ENCODE assay signal across 1 cellular context in the genomic region with DNA sequence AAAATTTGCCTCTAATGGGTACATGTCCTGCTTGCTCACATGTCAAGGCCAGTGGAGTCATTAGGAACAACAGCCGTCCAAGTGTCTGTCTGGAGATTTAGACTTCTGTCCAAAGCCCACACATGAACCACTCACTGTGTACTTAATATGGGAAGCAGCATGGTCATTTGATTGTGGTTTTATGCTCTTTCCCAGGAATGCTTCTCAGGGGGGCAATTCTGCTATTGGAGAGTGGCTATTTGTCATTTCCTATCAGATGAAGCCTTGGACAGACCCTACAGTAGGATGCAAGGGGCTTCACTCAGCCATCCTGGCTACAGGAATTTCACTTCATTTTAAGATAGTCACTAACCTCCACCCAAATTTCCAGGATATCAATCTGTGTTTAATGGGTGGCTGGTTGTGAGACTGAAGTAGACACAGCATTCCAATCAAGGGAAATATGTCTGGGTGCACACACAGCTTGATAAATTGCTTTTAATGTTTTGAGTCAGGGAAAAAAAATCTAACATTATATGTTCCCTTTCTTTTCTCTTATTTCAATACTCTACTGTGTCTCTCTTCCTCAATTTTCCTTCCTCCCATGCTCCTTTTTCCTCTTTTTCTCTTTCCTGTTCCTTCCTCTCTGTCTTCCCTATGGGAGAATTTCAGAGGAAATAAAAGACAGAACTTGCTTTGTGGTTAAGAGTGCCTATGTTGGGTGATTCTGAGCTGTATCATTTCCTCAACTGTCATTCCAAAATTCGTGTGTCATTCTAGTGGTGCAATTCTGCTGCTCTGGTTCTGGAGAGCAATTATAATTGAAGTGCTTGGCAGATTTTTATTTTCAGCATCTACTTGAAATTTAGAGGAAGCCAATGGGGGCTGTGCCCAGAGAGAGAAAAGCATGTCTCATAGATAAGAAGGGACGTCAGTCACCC.
TF ChIP-seq lines count a peak whose summit lies in the region.

No MANE protein-coding gene starts in this region.

TF ChIP-seq in SK-N-SH, 30 proteins besides CTCF, POLR2A, EP300 and RAD21 (continued from another document):
- peak; percentile 39; the same call in 1 of the 2 replicates for TF ChIP-seq USF1 (IDR thresholded peaks at IDR 0.05; ENCODE audit: borderline replicate concordance, low read depth)
- no peak; the same call in 1 of the 2 replicates for TF ChIP-seq SMC3 (IDR thresholded peaks at IDR 0.05; ENCODE audit: low read depth, low read length)
- TF ChIP-seq RFX5 (IDR thresholded peaks at IDR 0.05; ENCODE audit: low read length) = no peak
- 0 out of 2 replicates have a peak, but pooled peaks have one; percentile 8 for TF ChIP-seq ELF1 (IDR thresholded peaks at IDR 0.05)
- TF ChIP-seq FOXM1 (IDR thresholded peaks at IDR 0.05; ENCODE audit: low read depth) = peak; percentile 92
- peak; percentile 85 for TF ChIP-seq NFIC (IDR thresholded peaks at IDR 0.05; ENCODE audit: borderline replicate concordance)
- TF ChIP-seq GABPA (IDR thresholded peaks at IDR 0.05; ENCODE audit: low read depth) = no peak; the same call in 1 of the 2 replicates
- TF ChIP-seq NRF1 (IDR thresholded peaks at IDR 0.05; ENCODE audit: low read depth, low read length) = no peak
- TF ChIP-seq FOXJ3 (CRISPR knock-in tag; IDR thresholded peaks at IDR 0.05) = no peak
- peak; percentile 80 for TF ChIP-seq MAX (IDR thresholded peaks at IDR 0.05; ENCODE audit: low read depth)
- peak; percentile 89 for TF ChIP-seq FOSL2 (IDR thresholded peaks at IDR 0.05; ENCODE audit: borderline replicate concordance, low read depth)
- TF ChIP-seq TAF1 (IDR thresholded peaks at IDR 0.05; ENCODE audit: borderline replicate concordance, low read depth, low read length) = peak; percentile 49; the same call in 1 of the 2 replicates
- TF ChIP-seq EZH2phosphoT487 (IDR thresholded peaks at IDR 0.05; ENCODE audit: borderline replicate concordance, low read depth) = no peak
- TF ChIP-seq MXI1 (IDR thresholded peaks at IDR 0.05; ENCODE audit: low read depth, low read length) = no peak
- TF ChIP-seq RCOR1 (IDR thresholded peaks at IDR 0.05; ENCODE audit: low read length) = no peak
- TF ChIP-seq, protein P1, sequence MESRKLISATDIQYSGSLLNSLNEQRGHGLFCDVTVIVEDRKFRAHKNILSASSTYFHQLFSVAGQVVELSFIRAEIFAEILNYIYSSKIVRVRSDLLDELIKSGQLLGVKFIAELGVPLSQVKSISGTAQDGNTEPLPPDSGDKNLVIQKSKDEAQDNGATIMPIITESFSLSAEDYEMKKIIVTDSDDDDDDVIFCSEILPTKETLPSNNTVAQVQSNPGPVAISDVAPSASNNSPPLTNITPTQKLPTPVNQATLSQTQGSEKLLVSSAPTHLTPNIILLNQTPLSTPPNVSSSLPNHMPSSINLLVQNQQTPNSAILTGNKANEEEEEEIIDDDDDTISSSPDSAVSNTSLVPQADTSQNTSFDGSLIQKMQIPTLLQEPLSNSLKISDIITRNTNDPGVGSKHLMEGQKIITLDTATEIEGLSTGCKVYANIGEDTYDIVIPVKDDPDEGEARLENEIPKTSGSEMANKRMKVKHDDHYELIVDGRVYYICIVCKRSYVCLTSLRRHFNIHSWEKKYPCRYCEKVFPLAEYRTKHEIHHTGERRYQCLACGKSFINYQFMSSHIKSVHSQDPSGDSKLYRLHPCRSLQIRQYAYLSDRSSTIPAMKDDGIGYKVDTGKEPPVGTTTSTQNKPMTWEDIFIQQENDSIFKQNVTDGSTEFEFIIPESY (IDR thresholded peaks at IDR 0.05; ENCODE audit: borderline replicate concordance, low read depth) = peak; percentile 63; the same call in 1 of the 2 replicates
- peak; percentile 60 for TF ChIP-seq POLR2AphosphoS5 (IDR thresholded peaks at IDR 0.05; ENCODE audit: low read depth, low read length)
- peak; percentile 98 for TF ChIP-seq TEAD4 (IDR thresholded peaks at IDR 0.05; ENCODE audit: borderline replicate concordance, insufficient read depth)
- no peak for TF ChIP-seq CHD2 (IDR thresholded peaks at IDR 0.05; ENCODE audit: low read length, partially characterized antibody)
- peak; percentile 74; the same call in 1 of the 2 replicates for TF ChIP-seq RXRA (IDR thresholded peaks at IDR 0.05; ENCODE audit: borderline replicate concordance, low read depth)
- TF ChIP-seq, protein P2, sequence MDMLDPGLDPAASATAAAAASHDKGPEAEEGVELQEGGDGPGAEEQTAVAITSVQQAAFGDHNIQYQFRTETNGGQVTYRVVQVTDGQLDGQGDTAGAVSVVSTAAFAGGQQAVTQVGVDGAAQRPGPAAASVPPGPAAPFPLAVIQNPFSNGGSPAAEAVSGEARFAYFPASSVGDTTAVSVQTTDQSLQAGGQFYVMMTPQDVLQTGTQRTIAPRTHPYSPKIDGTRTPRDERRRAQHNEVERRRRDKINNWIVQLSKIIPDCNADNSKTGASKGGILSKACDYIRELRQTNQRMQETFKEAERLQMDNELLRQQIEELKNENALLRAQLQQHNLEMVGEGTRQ (IDR thresholded peaks at IDR 0.05; ENCODE audit: borderline replicate concordance, low read depth, low read length) = no peak
- peak; percentile 58; the same call in 1 of the 2 replicates for TF ChIP-seq YY1 (IDR thresholded peaks at IDR 0.05; ENCODE audit: low read depth)
- no peak for TF ChIP-seq GATA2 (CRISPR knock-in tag; IDR thresholded peaks at IDR 0.05)
- TF ChIP-seq MEF2A (IDR thresholded peaks at IDR 0.05; ENCODE audit: borderline replicate concordance, low read depth) = peak; percentile 57; the same call in 1 of the 2 replicates
- TF ChIP-seq JUND (IDR thresholded peaks at IDR 0.05) = peak; percentile 92
- TF ChIP-seq, protein P3, sequence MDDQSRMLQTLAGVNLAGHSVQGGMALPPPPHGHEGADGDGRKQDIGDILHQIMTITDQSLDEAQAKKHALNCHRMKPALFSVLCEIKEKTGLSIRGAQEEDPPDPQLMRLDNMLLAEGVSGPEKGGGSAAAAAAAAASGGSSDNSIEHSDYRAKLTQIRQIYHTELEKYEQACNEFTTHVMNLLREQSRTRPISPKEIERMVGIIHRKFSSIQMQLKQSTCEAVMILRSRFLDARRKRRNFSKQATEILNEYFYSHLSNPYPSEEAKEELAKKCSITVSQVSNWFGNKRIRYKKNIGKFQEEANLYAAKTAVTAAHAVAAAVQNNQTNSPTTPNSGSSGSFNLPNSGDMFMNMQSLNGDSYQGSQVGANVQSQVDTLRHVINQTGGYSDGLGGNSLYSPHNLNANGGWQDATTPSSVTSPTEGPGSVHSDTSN (IDR thresholded peaks at IDR 0.05) = peak; percentile 96
- TF ChIP-seq, protein P4, sequence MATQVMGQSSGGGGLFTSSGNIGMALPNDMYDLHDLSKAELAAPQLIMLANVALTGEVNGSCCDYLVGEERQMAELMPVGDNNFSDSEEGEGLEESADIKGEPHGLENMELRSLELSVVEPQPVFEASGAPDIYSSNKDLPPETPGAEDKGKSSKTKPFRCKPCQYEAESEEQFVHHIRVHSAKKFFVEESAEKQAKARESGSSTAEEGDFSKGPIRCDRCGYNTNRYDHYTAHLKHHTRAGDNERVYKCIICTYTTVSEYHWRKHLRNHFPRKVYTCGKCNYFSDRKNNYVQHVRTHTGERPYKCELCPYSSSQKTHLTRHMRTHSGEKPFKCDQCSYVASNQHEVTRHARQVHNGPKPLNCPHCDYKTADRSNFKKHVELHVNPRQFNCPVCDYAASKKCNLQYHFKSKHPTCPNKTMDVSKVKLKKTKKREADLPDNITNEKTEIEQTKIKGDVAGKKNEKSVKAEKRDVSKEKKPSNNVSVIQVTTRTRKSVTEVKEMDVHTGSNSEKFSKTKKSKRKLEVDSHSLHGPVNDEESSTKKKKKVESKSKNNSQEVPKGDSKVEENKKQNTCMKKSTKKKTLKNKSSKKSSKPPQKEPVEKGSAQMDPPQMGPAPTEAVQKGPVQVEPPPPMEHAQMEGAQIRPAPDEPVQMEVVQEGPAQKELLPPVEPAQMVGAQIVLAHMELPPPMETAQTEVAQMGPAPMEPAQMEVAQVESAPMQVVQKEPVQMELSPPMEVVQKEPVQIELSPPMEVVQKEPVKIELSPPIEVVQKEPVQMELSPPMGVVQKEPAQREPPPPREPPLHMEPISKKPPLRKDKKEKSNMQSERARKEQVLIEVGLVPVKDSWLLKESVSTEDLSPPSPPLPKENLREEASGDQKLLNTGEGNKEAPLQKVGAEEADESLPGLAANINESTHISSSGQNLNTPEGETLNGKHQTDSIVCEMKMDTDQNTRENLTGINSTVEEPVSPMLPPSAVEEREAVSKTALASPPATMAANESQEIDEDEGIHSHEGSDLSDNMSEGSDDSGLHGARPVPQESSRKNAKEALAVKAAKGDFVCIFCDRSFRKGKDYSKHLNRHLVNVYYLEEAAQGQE (IDR thresholded peaks at IDR 0.05; ENCODE audit: low read depth, low read length) = peak; percentile 73
